ENCODE assay signal across 8 cellular contexts in the genomic region with DNA sequence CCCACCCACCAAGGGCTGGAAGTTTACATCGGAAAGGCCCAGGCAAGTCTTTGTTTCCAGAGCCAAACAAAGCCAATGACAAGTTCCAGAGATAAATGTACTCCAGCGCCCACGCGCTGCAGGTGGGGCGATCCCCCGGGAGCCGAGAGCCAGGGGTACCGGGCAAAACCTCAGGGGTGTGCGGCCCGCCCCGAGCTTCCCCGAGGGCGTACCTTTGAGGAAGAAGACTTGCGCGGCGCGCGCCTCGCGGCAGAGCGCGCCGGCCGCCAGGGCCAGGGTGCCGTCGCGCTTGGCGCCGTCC. TPM values are rescaled to one million over a fixed set of nuclear protein-coding genes. Genes with fewer than 3 reads are reported as not detected.
DNase-seq lines count a peak whose midpoint lies in the region.

No MANE protein-coding gene starts in this region.

- CTCF ChIA-PET in activated naive CD4-positive, alpha-beta T cell treated with anti-CD3 and anti-CD28 coated beads, Interleukin-2, amount 10 ng/mL, durations not matched to agents 7 days and 5 days (lab: Charles Lee), result interaction anchor here (0.8 to 2.9 kb wide), 12 partner anchors 9 to 163 kb away, joined by 3 to 18 read pairs (median 4); no protein-coding TSS in a partner anchor

- H3K4me3 ChIP-seq in iPS-15b (ENCODE audit: low read depth, low read length) (peak overlapping the region; percentile 91), stomach smooth muscle (ENCODE audit: low read length in 2 of 2) (peak overlapping the region; percentile 98 to 99)

- H3K36me3 Mint-ChIP-seq in activated naive CD4-positive, alpha-beta T cell treated with anti-CD3 and anti-CD28 coated beads, Interleukin-2, amount 10 ng/mL, durations not matched to agents 7 days and 5 days, result peaks cover 14% of the 10 kb centered on the region
- peaks cover 19% of the 10 kb centered on the region for H3K36me3 Mint-ChIP-seq in activated T-helper 1 cell treated with anti-CD3 and anti-CD28 coated beads, Interleukin-12 subunit alpha, Interleukin-12 subunit beta, Interleukin-2, Interleukin-4 antibody, amounts not matched to agents 30 ng/mL and 10 ng/mL and 1 ng/mL, durations not matched to agents 14 hours and 24 hours and 36 hours (ENCODE audit: low read depth)

- no peaks in the 10 kb centered on the region for H3K9me3 Mint-ChIP-seq in activated naive CD4-positive, alpha-beta T cell treated with anti-CD3 and anti-CD28 coated beads, Interleukin-2, amount 10 ng/mL, durations not matched to agents 7 days and 5 days
- no peaks in the 10 kb centered on the region for H3K9me3 Mint-ChIP-seq in activated T-helper 1 cell treated with anti-CD3 and anti-CD28 coated beads, Interleukin-12 subunit alpha, Interleukin-12 subunit beta, Interleukin-2, Interleukin-4 antibody, amounts not matched to agents 30 ng/mL and 10 ng/mL and 1 ng/mL, durations not matched to agents 14 hours and 24 hours and 36 hours

- H3K4me1 ChIP-seq in iPS-15b (ENCODE audit: control insufficient read depth, insufficient read depth, low read length) (peaks cover 2% of the 10 kb centered on the region), stomach smooth muscle (ENCODE audit: control insufficient read depth, insufficient read depth, low read length) (peaks cover 63% of the 10 kb centered on the region)

- no peak for DNase-seq in activated naive CD4-positive, alpha-beta T cell treated with anti-CD3 and anti-CD28 coated beads, Interleukin-2, amount 10 ng/mL, durations not matched to agents 7 days and 5 days
- DNase-seq in activated naive CD4-positive, alpha-beta T cell treated with anti-CD3 and anti-CD28 coated beads, Interleukin-2, amount 50 U/mL, for 16 hours, result no peak
- no peak for DNase-seq in activated T-helper 1 cell treated with anti-CD3 and anti-CD28 coated beads, Interleukin-12 subunit alpha, Interleukin-12 subunit beta, Interleukin-2, Interleukin-4 antibody, amounts not matched to agents 30 ng/mL and 10 ng/mL and 1 ng/mL, durations not matched to agents 14 hours and 24 hours and 36 hours (ENCODE audit: low spot score)
- DNase-seq in GM19240 (ENCODE audit: insufficient read length, low spot score) (no peak), LoVo (ENCODE audit: low spot score) (no peak), NCI-H524 treated with DMSO at 0.1 percent for 48 hours (lab: John Stamatoyannopoulos, UW) (no peak)

- no peaks in the 10 kb centered on the region for H3K9me3 ChIP-seq in iPS-15b (ENCODE audit: control insufficient read depth, insufficient read depth, low read length)
- H3K9me3 ChIP-seq in stomach smooth muscle (ENCODE audit: control insufficient read depth in 2 of 2, low read length in 2 of 2), result no peaks in the 10 kb centered on the region

- H3K27me3 ChIP-seq in iPS-15b (ENCODE audit: control insufficient read depth, insufficient read depth, low read length), result peaks cover 28% of the 10 kb centered on the region
- no peaks in the 10 kb centered on the region for H3K27me3 ChIP-seq in stomach smooth muscle (ENCODE audit: control insufficient read depth in 1 of 2, insufficient read depth in 2 of 2, low read length in 2 of 2)

- peak overlapping the region; percentile 94 for H3K9ac ChIP-seq in iPS-15b (ENCODE audit: low read depth, low read length)
- peak overlapping the region; percentile 99 to 100 for H3K9ac ChIP-seq in stomach smooth muscle (ENCODE audit: low read length in 2 of 2)

- H3K27ac ChIP-seq in stomach smooth muscle (ENCODE audit: low read length), result peak overlapping the region; percentile 100

- H3K36me3 ChIP-seq in iPS-15b (ENCODE audit: control insufficient read depth, insufficient read depth, low read length), result peaks cover 7% of the 10 kb centered on the region
- peaks cover 25 to 29% of the 10 kb centered on the region in 2 donors for H3K36me3 ChIP-seq in stomach smooth muscle (ENCODE audit: control insufficient read depth in 2 of 2, insufficient read depth in 2 of 2, low read length in 2 of 2)

- peak overlapping the region; percentile 68 for H3K4me3 Mint-ChIP-seq in activated naive CD4-positive, alpha-beta T cell treated with anti-CD3 and anti-CD28 coated beads, Interleukin-2, amount 10 ng/mL, durations not matched to agents 7 days and 5 days
- H3K4me3 Mint-ChIP-seq in activated T-helper 1 cell treated with anti-CD3 and anti-CD28 coated beads, Interleukin-12 subunit alpha, Interleukin-12 subunit beta, Interleukin-2, Interleukin-4 antibody, amounts not matched to agents 30 ng/mL and 10 ng/mL and 1 ng/mL, durations not matched to agents 14 hours and 24 hours and 36 hours, result peak overlapping the region; percentile 88

- H3K27me3 Mint-ChIP-seq in activated naive CD4-positive, alpha-beta T cell treated with anti-CD3 and anti-CD28 coated beads, Interleukin-2, amount 10 ng/mL, durations not matched to agents 7 days and 5 days, result no peaks in the 10 kb centered on the region
- no peaks in the 10 kb centered on the region for H3K27me3 Mint-ChIP-seq in activated T-helper 1 cell treated with anti-CD3 and anti-CD28 coated beads, Interleukin-12 subunit alpha, Interleukin-12 subunit beta, Interleukin-2, Interleukin-4 antibody, amounts not matched to agents 30 ng/mL and 10 ng/mL and 1 ng/mL, durations not matched to agents 14 hours and 24 hours and 36 hours (ENCODE audit: insufficient read depth)

- intact Hi-C loops in activated T-helper 1 cell treated with anti-CD3 and anti-CD28 coated beads, Interleukin-12 subunit alpha, Interleukin-12 subunit beta, Interleukin-2, Interleukin-4 antibody, amounts not matched to agents 30 ng/mL and 10 ng/mL and 1 ng/mL, durations not matched to agents 14 hours and 24 hours and 36 hours (cut with micrococcal nuclease), result loop anchor here (2.0 to 10.0 kb wide), 3 partner anchors 558 to 1114 kb away; a partner anchor contains a TSS

- H3K27ac Mint-ChIP-seq in activated naive CD4-positive, alpha-beta T cell treated with anti-CD3 and anti-CD28 coated beads, Interleukin-2, amount 10 ng/mL, durations not matched to agents 7 days and 5 days, result peak overlapping the region; percentile 74
- H3K27ac Mint-ChIP-seq in activated T-helper 1 cell treated with anti-CD3 and anti-CD28 coated beads, Interleukin-12 subunit alpha, Interleukin-12 subunit beta, Interleukin-2, Interleukin-4 antibody, amounts not matched to agents 30 ng/mL and 10 ng/mL and 1 ng/mL, durations not matched to agents 14 hours and 24 hours and 36 hours, result peak overlapping the region; percentile 76

- peaks cover 60% of the 10 kb centered on the region for H3K4me1 Mint-ChIP-seq in activated naive CD4-positive, alpha-beta T cell treated with anti-CD3 and anti-CD28 coated beads, Interleukin-2, amount 10 ng/mL, durations not matched to agents 7 days and 5 days
- H3K4me1 Mint-ChIP-seq in activated T-helper 1 cell treated with anti-CD3 and anti-CD28 coated beads, Interleukin-12 subunit alpha, Interleukin-12 subunit beta, Interleukin-2, Interleukin-4 antibody, amounts not matched to agents 30 ng/mL and 10 ng/mL and 1 ng/mL, durations not matched to agents 14 hours and 24 hours and 36 hours (ENCODE audit: low read depth), result peaks cover 61% of the 10 kb centered on the region

RNA-seq across cellular contexts. Expression of a gene that starts 0.7 kb away (rescaled TPM):
- 11.9 and 12.5 TPM in 2 replicates for total RNA-seq in activated T-helper 1 cell treated with anti-CD3 and anti-CD28 coated beads, Interleukin-12 subunit alpha, Interleukin-12 subunit beta, Interleukin-2, Interleukin-4 antibody, amounts not matched to agents 30 ng/mL and 10 ng/mL and 1 ng/mL, durations not matched to agents 14 hours and 24 hours and 36 hours
